9 cellular contexts compared by ENCODE assay signal in the genomic region with DNA sequence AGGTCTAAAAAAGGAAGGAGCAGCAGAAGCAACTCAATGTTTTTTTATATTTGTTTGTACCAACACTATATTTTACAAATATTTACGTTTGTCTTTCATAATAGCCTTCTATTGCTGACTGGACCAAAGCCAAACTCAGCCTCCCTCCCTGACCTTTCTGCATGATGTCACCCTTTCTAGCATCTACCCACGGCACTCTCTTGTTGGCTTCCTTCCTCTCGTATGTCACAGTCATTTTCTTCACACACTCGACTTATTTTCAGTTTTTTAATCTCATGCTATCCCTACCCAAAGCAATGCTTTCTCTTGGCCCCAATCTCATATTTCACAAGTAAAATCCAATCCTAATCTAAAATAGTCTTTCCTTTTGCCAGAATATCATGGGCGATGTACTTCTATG. TPM values are rescaled to one million over a fixed set of nuclear protein-coding genes. Genes with fewer than 3 reads are reported as not detected.
DNase-seq lines count a peak whose midpoint lies in the region; ATAC-seq and TF ChIP-seq lines count a peak whose summit lies in the region.
"Had no signal": no experiment of that assay in that cellular context is flagged by ENCODE, and none has a peak within 500 bp of the region (broad histone marks: within the 10 kb centered on the region; RNA-seq: fewer than 3 reads in every experiment).

No MANE protein-coding gene starts in this region.

- no peak overlapping the region for H3K4me3 Mint-ChIP-seq in MCF 10A (ENCODE audit: unreplicated experiment)
- H3K4me3 Mint-ChIP-seq in mesothelial cell of epicardium, result no peak overlapping the region
- no peak overlapping the region for H3K4me3 Mint-ChIP-seq in activated CD8-positive, alpha-beta memory T cell treated with anti-CD3 and anti-CD28 coated beads, Interleukin-2, amount 10 ng/mL, durations not matched to agents 7 days and 5 days
- H3K4me3 Mint-ChIP-seq: CD14-positive monocyte had no signal

- no TSS peak for BruUV-seq in MCF 10A (replicated peaks; lab: Mats Ljungman, UMichigan)

- DNase-seq in breast epithelium (ENCODE audit: low spot score in 2 of 2) (no peak), MCF 10A (ENCODE audit: unreplicated experiment) (no peak), mesothelial cell of epicardium (ENCODE audit: low spot score in 2 of 2, unreplicated experiment in 2 of 2) (no peak), vagina (ENCODE audit: extremely low spot score in 2 of 2) (no peak)
- DNase-seq in activated effector memory CD4-positive, alpha-beta T cell treated with Interleukin-2 at 50 U/mL for 16 hours, result no peak
- no peak for DNase-seq in activated CD8-positive, alpha-beta memory T cell treated with anti-CD3 and anti-CD28 coated beads, Interleukin-2, amount 10 ng/mL, durations not matched to agents 7 days and 5 days

- peak overlapping the region in 1 of 3 donors; percentile 27 for H3K4me3 ChIP-seq in breast epithelium
- no peak overlapping the region for H3K4me3 ChIP-seq in vagina

- H3K9me3 Mint-ChIP-seq in MCF 10A (ENCODE audit: unreplicated experiment), result no peaks in the 10 kb centered on the region
- H3K9me3 Mint-ChIP-seq in mesothelial cell of epicardium, result no peaks in the 10 kb centered on the region
- no peaks in the 10 kb centered on the region for H3K9me3 Mint-ChIP-seq in activated CD8-positive, alpha-beta memory T cell treated with anti-CD3 and anti-CD28 coated beads, Interleukin-2, amount 10 ng/mL, durations not matched to agents 7 days and 5 days (ENCODE audit: low read depth)

- H3K27ac ChIP-seq in breast epithelium (peak overlapping the region; percentile 60 to 62), cingulate gyrus (ENCODE audit: low read depth, low read length) (peak overlapping the region; percentile 51), vagina (peak overlapping the region; percentile 57)

- no peak for ATAC-seq in esophagus mucosa
- ATAC-seq in activated CD8-positive, alpha-beta memory T cell treated with anti-CD3 and anti-CD28 coated beads, Interleukin-2, amount 10 ng/mL, durations not matched to agents 7 days and 5 days, result no peak

- CTCF ChIA-PET in MCF 10A (lab: Yijun Ruan, JAX), result interaction anchor here (0.6 to 7.6 kb wide), 20 partner anchors 10 to 434 kb away, joined by 3 to 113 read pairs (median 4); a partner anchor contains a TSS
- CTCF ChIA-PET in activated CD8-positive, alpha-beta memory T cell treated with anti-CD3 and anti-CD28 coated beads, Interleukin-2, amount 10 ng/mL, durations not matched to agents 7 days and 5 days (lab: Charles Lee), result interaction anchor here (0.6 to 2.5 kb wide), 23 partner anchors 9 to 616 kb away, joined by 3 to 14 read pairs (median 3); a partner anchor contains a TSS

- peaks cover 8% of the 10 kb centered on the region for H3K4me1 Mint-ChIP-seq in MCF 10A (ENCODE audit: insufficient read depth, unreplicated experiment)
- H3K4me1 Mint-ChIP-seq in mesothelial cell of epicardium, result peaks cover 3% of the 10 kb centered on the region
- H3K4me1 Mint-ChIP-seq in activated CD8-positive, alpha-beta memory T cell treated with anti-CD3 and anti-CD28 coated beads, Interleukin-2, amount 10 ng/mL, durations not matched to agents 7 days and 5 days, result peaks cover 6% of the 10 kb centered on the region

- H3K9me3 ChIP-seq in breast epithelium, result no peaks in the 10 kb centered on the region
- H3K9me3 ChIP-seq in vagina, result no peaks in the 10 kb centered on the region

- H3K27ac Mint-ChIP-seq in MCF 10A (ENCODE audit: low read depth, unreplicated experiment), result no peak overlapping the region
- peak overlapping the region; percentile 1 for H3K27ac Mint-ChIP-seq in mesothelial cell of epicardium
- no peak overlapping the region for H3K27ac Mint-ChIP-seq in activated CD8-positive, alpha-beta memory T cell treated with anti-CD3 and anti-CD28 coated beads, Interleukin-2, amount 10 ng/mL, durations not matched to agents 7 days and 5 days

- H3K36me3 Mint-ChIP-seq in MCF 10A (ENCODE audit: insufficient read depth, unreplicated experiment) (peaks cover 6% of the 10 kb centered on the region), mesothelial cell of epicardium (no peaks in the 10 kb centered on the region)
- H3K36me3 Mint-ChIP-seq in activated CD8-positive, alpha-beta memory T cell treated with anti-CD3 and anti-CD28 coated beads, Interleukin-2, amount 10 ng/mL, durations not matched to agents 7 days and 5 days, result no peaks in the 10 kb centered on the region

- TF ChIP-seq POLR2A in breast epithelium (IDR thresholded peaks at IDR 0.05) (no peak), vagina (IDR thresholded peaks at IDR 0.05) (no peak)

- H3K36me3 ChIP-seq in breast epithelium (no peaks in the 10 kb centered on the region), vagina (no peaks in the 10 kb centered on the region)

- no peaks in the 10 kb centered on the region for H3K27me3 Mint-ChIP-seq in MCF 10A (ENCODE audit: insufficient read depth, unreplicated experiment)
- no peaks in the 10 kb centered on the region for H3K27me3 Mint-ChIP-seq in mesothelial cell of epicardium (ENCODE audit: low read depth)
- H3K27me3 Mint-ChIP-seq in activated CD8-positive, alpha-beta memory T cell treated with anti-CD3 and anti-CD28 coated beads, Interleukin-2, amount 10 ng/mL, durations not matched to agents 7 days and 5 days, result peaks cover 14% of the 10 kb centered on the region

- TF ChIP-seq CTCF in breast epithelium (IDR thresholded peaks at IDR 0.05) (no peak), MCF 10A (IDR thresholded peaks at IDR 0.05; ENCODE audit: unreplicated experiment) (no peak), mesothelial cell of epicardium (IDR thresholded peaks at IDR 0.05; ENCODE audit: unreplicated experiment) (no peak), vagina (IDR thresholded peaks at IDR 0.05) (no peak)

- H3K4me1 ChIP-seq in breast epithelium (no peaks in the 10 kb centered on the region), vagina (peaks cover 6% of the 10 kb centered on the region)

- H3K27me3 ChIP-seq in breast epithelium (no peaks in the 10 kb centered on the region), vagina (no peaks in the 10 kb centered on the region)

- POLR2A ChIA-PET in MCF 10A (lab: Yijun Ruan, JAX), result interaction anchor here (1.2 kb wide), 1 partner anchor 425 kb away, joined by 3 read pairs; no protein-coding TSS in a partner anchor

- intact Hi-C loops in breast epithelium (cut with DNase I; ENCODE audit: low total_unique reads) (loop anchor here (10.0 kb wide), 1 partner anchor 429 kb away; no protein-coding TSS in a partner anchor), MCF 10A (cut with micrococcal nuclease) (loop anchor here (1.0 to 10.0 kb wide), 3 partner anchors 302 to 921 kb away; a partner anchor contains a TSS), vagina (cut with DNase I) (loop anchor here (5.0 to 10.0 kb wide), 3 partner anchors 109 to 427 kb away; a partner anchor contains a TSS)

RNA-seq across cellular contexts. Expression of a gene that starts 16.3 kb away (rescaled TPM):
- 10 to 100 TPM; 27.9 to 39.4 (median 33.8) TPM for total RNA-seq in breast epithelium
- total RNA-seq in MCF 10A (2022), result 12.7 and 14.4 TPM in 2 replicates
- total RNA-seq in mesothelial cell of epicardium, result 20.7 to 22.4 TPM (median 21.2 TPM) in 3 replicates
- 28.7 TPM for total RNA-seq in vagina
- total RNA-seq in esophagus mucosa, result 7.6 TPM
- 1 to 10 TPM; 7.0 to 9.0 TPM for total RNA-seq in activated CD8-positive, alpha-beta memory T cell treated with anti-CD3 and anti-CD28 coated beads, Interleukin-2, amount 10 ng/mL, durations not matched to agents 7 days and 5 days
